In genomic region chr16:59604331-59604730, GRCh38 we compare ENCODE assay signal across 15 cellular contexts.
"Had no signal": no experiment of that assay in that cellular context is flagged by ENCODE, and none has a peak within 500 bp of the region (broad histone marks: within the 10 kb centered on the region; RNA-seq: fewer than 3 reads in every experiment).

No MANE protein-coding gene starts in this region.

- H3K4me3 ChIP-seq: cardiac muscle cell, coronary artery, mucosa of descending colon, stomach, thoracic aorta had no signal

- DNase-seq: activated CD4-positive, alpha-beta T cell treated with anti-CD3 and anti-CD28 coated beads, Interleukin-2, amount 50 U/mL, for 1 hour; activated naive CD4-positive, alpha-beta T cell treated with anti-CD3 and anti-CD28 coated beads, Interleukin-2, amount 50 U/mL, for 16 hours; activated T-cell treated with anti-CD3 and anti-CD28 coated beads, Interleukin-2, amount 50 U/mL, for 1 hour; effector CD4-positive, alpha-beta T cell; immature natural killer cell; left cardiac atrium; mucosa of descending colon; naive thymus-derived CD8-positive, alpha-beta T cell; posterior cingulate gyrus; small intestine; stomach; T-helper 2 cell had no signal

- H3K4me1 Mint-ChIP-seq: immature natural killer cell; naive thymus-derived CD8-positive, alpha-beta T cell had no signal

- H3K36me3 Mint-ChIP-seq: immature natural killer cell; naive thymus-derived CD8-positive, alpha-beta T cell had no signal

- H3K4me1 ChIP-seq: stomach had no signal

- H3K27me3 ChIP-seq: cardiac muscle cell, stomach had no signal

- H3K27ac ChIP-seq: cardiac muscle cell, coronary artery, stomach, thoracic aorta had no signal

- FAIRE-seq: small intestine had no signal

- H3K27ac Mint-ChIP-seq: immature natural killer cell; naive thymus-derived CD8-positive, alpha-beta T cell had no signal

- H3K4me3 Mint-ChIP-seq: immature natural killer cell; naive thymus-derived CD8-positive, alpha-beta T cell had no signal

- H3K9me3 ChIP-seq: stomach, thoracic aorta had no signal

- ATAC-seq: left cardiac atrium; mucosa of descending colon; naive thymus-derived CD8-positive, alpha-beta T cell had no signal

- H3K36me3 ChIP-seq: cardiac muscle cell, stomach, thoracic aorta had no signal

- H3K27me3 Mint-ChIP-seq: naive thymus-derived CD8-positive, alpha-beta T cell had no signal
